ENCODE assay signal across 23 cellular contexts in genomic region chr17:72754513-72754912, GRCh38.
A peak's percentile ranks its signal among the peaks of the same experiment; 100 is the strongest.
DNase-seq lines count a peak whose midpoint lies in the region; ATAC-seq, FAIRE-seq and TF ChIP-seq lines count a peak whose summit lies in the region.
"Had no signal": no experiment of that assay in that cellular context is flagged by ENCODE, and none has a peak within 500 bp of the region (broad histone marks: within the 10 kb centered on the region; RNA-seq: fewer than 3 reads in every experiment).

No MANE protein-coding gene starts in this region.

- TF ChIP-seq POLR2A in IMR-90 (IDR thresholded peaks at IDR 0.05; ENCODE audit: low read depth, low read length) (no peak), suprapubic skin (IDR thresholded peaks at IDR 0.05) (no peak)

- H3K27me3 ChIP-seq in IMR-90 (ENCODE audit: control insufficient read depth, insufficient read depth, low read length) (no peaks in the 10 kb centered on the region), brain microvascular endothelial cell (replicated peaks) (no peaks in the 10 kb centered on the region), keratinocyte (ENCODE audit: control insufficient read depth, extremely low read depth, insufficient read depth, low read length) (no peaks in the 10 kb centered on the region), suprapubic skin (no peaks in the 10 kb centered on the region)
- H3K27me3 ChIP-seq: BLaER1 had no signal

- DNase-seq in Daoy (ENCODE audit: low read depth) (peak; percentile 62), IMR-90 (peak; percentile 11), brain microvascular endothelial cell (peak; percentile 15), keratinocyte (ENCODE audit: low read depth, low spot score) (peak; percentile 5), GM19240 (ENCODE audit: insufficient read length, low spot score) (no peak), omental fat pad (ENCODE audit: low spot score) (no peak), RWPE1 (ENCODE audit: low spot score) (no peak), suprapubic skin (ENCODE audit: low spot score in 2 of 2) (no peak)
- DNase-seq: Calu3; CD4-positive, alpha-beta memory T cell; HCEC 1CT; KG1; NCI-H1417 treated with DMSO at 0.1 percent for 48 hours; NCI-H1930; NCI-H345; NCI-H526; Right ventricle myocardium superior; SW 1271 had no signal

- TF ChIP-seq EP300 in suprapubic skin (IDR thresholded peaks at IDR 0.05), result no peak

- CTCF ChIA-PET in IMR-90 (lab: Yijun Ruan, JAX) (interaction anchor here (0.6 kb wide), 1 partner anchor 211 kb away, joined by 3 read pairs; no protein-coding TSS in a partner anchor), RWPE1 (lab: Yijun Ruan, JAX) (interaction anchor here (0.5 kb wide), 1 partner anchor 600 kb away, joined by 3 read pairs; no protein-coding TSS in a partner anchor)

- H3K4me2 ChIP-seq in IMR-90 (ENCODE audit: low read depth, low read length) (no peak overlapping the region), keratinocyte (ENCODE audit: control insufficient read depth, extremely low read depth, insufficient read depth, low read depth, low read length) (no peak overlapping the region)
- H3K4me2 ChIP-seq: BLaER1 had no signal

- no peaks in the 10 kb centered on the region for H3K79me2 ChIP-seq in keratinocyte (ENCODE audit: control insufficient read depth, insufficient read depth, low read length)

- H3K18ac ChIP-seq in IMR-90 (ENCODE audit: low read depth, low read length), result no peak overlapping the region

- in situ Hi-C loops in IMR-90 (cut with MboI; ENCODE audit: low sequenced_read_pairs) (no loop called here), brain microvascular endothelial cell (cut with HindIII; ENCODE audit: low pct_ligation_motif_present, low sequenced_read_pairs) (no loop called here)

- POLR2A ChIA-PET in IMR-90 (lab: Charles Lee; ENCODE audit: unreplicated experiment) (no interaction called here), RWPE1 (lab: Yijun Ruan, JAX; ENCODE audit: low non-redundant PET) (no interaction called here)

- no peak overlapping the region for H2BK5ac ChIP-seq in IMR-90 (ENCODE audit: low read depth, low read length, poor library complexity, severe bottlenecking)

- H4K91ac ChIP-seq in IMR-90 (ENCODE audit: insufficient read depth, low read depth, low read length), result no peak overlapping the region

- H3K9ac ChIP-seq in IMR-90 (ENCODE audit: low read depth, low read length) (no peak overlapping the region), keratinocyte (ENCODE audit: control insufficient read depth, extremely low read depth, insufficient read depth, low read length) (no peak overlapping the region)
- H3K9ac ChIP-seq: BLaER1 had no signal

- H4K20me1 ChIP-seq in IMR-90 (ENCODE audit: insufficient read depth, low read length) (no peaks in the 10 kb centered on the region), keratinocyte (ENCODE audit: control insufficient read depth, extremely low read depth, insufficient read depth, low read length) (no peaks in the 10 kb centered on the region)
- H4K20me1 ChIP-seq: BLaER1 had no signal

- H2AFZ ChIP-seq in IMR-90 (replicated peaks; ENCODE audit: low read length, poor library complexity) (no peak overlapping the region), keratinocyte (ENCODE audit: control insufficient read depth, low read length) (no peak overlapping the region)

- H3K56ac ChIP-seq in IMR-90 (ENCODE audit: extremely low read depth, insufficient read depth, low read length), result no peak overlapping the region

- WGBS in IMR-90 (ENCODE audit: extremely low coverage in 2 of 2, insufficient read length in 1 of 2), 2 experiments, result no CpG with 5 or more reads among the region's 6 CpGs
- 68% methylated on average over 6 of the region's 6 CpGs for WGBS in suprapubic skin

- no peaks in the 10 kb centered on the region for H3K36me3 ChIP-seq in IMR-90 (ENCODE audit: control insufficient read depth, insufficient read depth, low read length)
- no peaks in the 10 kb centered on the region for H3K36me3 ChIP-seq in brain microvascular endothelial cell (replicated peaks)
- no peaks in the 10 kb centered on the region for H3K36me3 ChIP-seq in keratinocyte (ENCODE audit: control insufficient read depth in 2 of 2, extremely low read depth in 1 of 2, insufficient read depth in 2 of 2, low read length in 2 of 2)
- H3K36me3 ChIP-seq in suprapubic skin, result no peaks in the 10 kb centered on the region

- TF ChIP-seq CTCF in IMR-90 (conservative IDR thresholded peaks at IDR 0.05; ENCODE audit: low read depth, low read length) (no peak), brain microvascular endothelial cell (IDR thresholded peaks at IDR 0.05; ENCODE audit: low read depth, low read length, missing control alignments) (no peak), keratinocyte (optimal IDR thresholded peaks at IDR 0.05 in 1 of 3, IDR thresholded peaks at IDR 0.05 in 1 of 3, conservative IDR thresholded peaks at IDR 0.05 in 1 of 3; ENCODE audit: extremely low read depth in 1 of 3, insufficient read depth in 2 of 3, low read length in 3 of 3) (peak in 1 of 3 experiments; percentile 32), omental fat pad (IDR thresholded peaks at IDR 0.05) (no peak), RWPE1 (conservative IDR thresholded peaks at IDR 0.05; ENCODE audit: low read depth) (no peak), suprapubic skin (IDR thresholded peaks at IDR 0.05) (no peak)

- H3K14ac ChIP-seq in IMR-90 (replicated peaks; ENCODE audit: low read depth, low read length), result no peak overlapping the region; the same call in 1 of the 2 replicates

- no peak overlapping the region for H2BK15ac ChIP-seq in IMR-90 (ENCODE audit: low read depth, low read length)

- no peak overlapping the region for H4K5ac ChIP-seq in IMR-90 (ENCODE audit: low read depth, low read length)

- H3K4me3 ChIP-seq in IMR-90 (ENCODE audit: insufficient read depth, low read depth, low read length) (no peak overlapping the region), brain microvascular endothelial cell (ENCODE audit: low read depth, low read length) (no peak overlapping the region), keratinocyte (ENCODE audit: control insufficient read depth in 2 of 3, extremely low read depth in 1 of 3, insufficient read depth in 2 of 3, low read depth in 1 of 3, low read length in 3 of 3) (no peak overlapping the region), suprapubic skin (no peak overlapping the region)
- H3K4me3 ChIP-seq: BLaER1 had no signal

- no peak overlapping the region for H3K23ac ChIP-seq in IMR-90 (ENCODE audit: low read depth, low read length)

- H3K79me1 ChIP-seq in IMR-90 (ENCODE audit: low read depth in 1 of 2, low read length in 2 of 2), result no peaks in the 10 kb centered on the region

- intact Hi-C loops in IMR-90 (cut with micrococcal nuclease), result no loop called here

- H2BK120ac ChIP-seq in IMR-90 (ENCODE audit: low read depth, low read length), result no peak overlapping the region

- H4K8ac ChIP-seq in IMR-90 (ENCODE audit: low read depth in 2 of 2, low read length in 2 of 2), result no peak overlapping the region

- TF ChIP-seq RAD21 in IMR-90 (IDR thresholded peaks at IDR 0.05; ENCODE audit: low read length), result no peak

- no peak overlapping the region for H2AK9ac ChIP-seq in IMR-90 (replicated peaks; ENCODE audit: low read depth, low read length, poor library complexity)

- peak; percentile 71 for FAIRE-seq in keratinocyte (lab: Jason Lieb, UNC)
- FAIRE-seq: A204.1, GM12892, GM18507, HepG2 had no signal

- ATAC-seq in IMR-90 (ENCODE audit: low read depth), result no peak
- ATAC-seq in omental fat pad (ENCODE audit: low FRiP score), result no peak
- ATAC-seq: HepG2 had no signal

- H2AK5ac ChIP-seq in IMR-90 (ENCODE audit: low read depth, low read length), result no peak overlapping the region

- H3K9me1 ChIP-seq in IMR-90 (ENCODE audit: insufficient read depth, low read length) (no peaks in the 10 kb centered on the region), keratinocyte (ENCODE audit: control insufficient read depth, extremely low read depth, insufficient read depth, low read length) (no peaks in the 10 kb centered on the region)

- H3K27ac ChIP-seq in IMR-90 (ENCODE audit: insufficient read depth, low read length) (no peak overlapping the region), brain microvascular endothelial cell (no peak overlapping the region), keratinocyte (ENCODE audit: control insufficient read depth, insufficient read depth, low read length) (no peak overlapping the region), RWPE1 (no peak overlapping the region), suprapubic skin (no peak overlapping the region)
- H3K27ac ChIP-seq: BLaER1 had no signal

- H3K4me1 ChIP-seq in IMR-90 (ENCODE audit: control insufficient read depth, insufficient read depth, low read length) (no peaks in the 10 kb centered on the region), keratinocyte (ENCODE audit: control insufficient read depth, extremely low read depth, insufficient read depth, low read length) (no peaks in the 10 kb centered on the region), suprapubic skin (no peaks in the 10 kb centered on the region)
- H3K4me1 ChIP-seq: BLaER1 had no signal

- H3K9me3 ChIP-seq in IMR-90 (ENCODE audit: control insufficient read depth, insufficient read depth, low read length) (no peaks in the 10 kb centered on the region), keratinocyte (ENCODE audit: control insufficient read depth, low read depth, low read length) (no peaks in the 10 kb centered on the region), suprapubic skin (no peaks in the 10 kb centered on the region)

- no peak overlapping the region for H3K4ac ChIP-seq in IMR-90 (ENCODE audit: low read depth, low read length)

- H2BK20ac ChIP-seq in IMR-90 (ENCODE audit: low read depth, low read length), result no peak overlapping the region

- BruUV-seq in IMR-90 (replicated peaks; lab: Mats Ljungman, UMichigan), result no TSS peak

- dilution Hi-C loops in IMR-90 (cut with HindIII; ENCODE audit: low sequenced_read_pairs, unreplicated experiment) (no loop called here), keratinocyte (cut with MboI; ENCODE audit: extremely low pct_ligation_motif_present, low sequenced_read_pairs) (no loop called here)

TF ChIP-seq in IMR-90, 13 proteins besides CTCF, POLR2A, EP300 and RAD21 (continues in another document):
- TF ChIP-seq BHLHE40 (IDR thresholded peaks at IDR 0.05; ENCODE audit: low read depth, low read length) (no peak), ELK1 (IDR thresholded peaks at IDR 0.05; ENCODE audit: borderline replicate concordance, low read depth, low read length) (no peak), MAFK (IDR thresholded peaks at IDR 0.05; ENCODE audit: low read depth, low read length) (no peak), MAZ (IDR thresholded peaks at IDR 0.05; ENCODE audit: borderline replicate concordance, low read depth, low read length) (no peak), SMC3 (IDR thresholded peaks at IDR 0.05; ENCODE audit: low read depth, low read length) (no peak), NFE2L2 (IDR thresholded peaks at IDR 0.05; ENCODE audit: low read depth, low read length) (no peak)

Comparison
In these comparisons a context has a peak if more than half of its experiments do, and no peak if none do; other contexts are left out.
1. DNase-seq: peak in Daoy (single experiment), IMR-90 (single experiment), brain microvascular endothelial cell (single experiment) and keratinocyte (single experiment); none in GM19240 (single experiment), omental fat pad (single experiment), RWPE1 (single experiment) and suprapubic skin (0 of 2).